In the genomic region with DNA sequence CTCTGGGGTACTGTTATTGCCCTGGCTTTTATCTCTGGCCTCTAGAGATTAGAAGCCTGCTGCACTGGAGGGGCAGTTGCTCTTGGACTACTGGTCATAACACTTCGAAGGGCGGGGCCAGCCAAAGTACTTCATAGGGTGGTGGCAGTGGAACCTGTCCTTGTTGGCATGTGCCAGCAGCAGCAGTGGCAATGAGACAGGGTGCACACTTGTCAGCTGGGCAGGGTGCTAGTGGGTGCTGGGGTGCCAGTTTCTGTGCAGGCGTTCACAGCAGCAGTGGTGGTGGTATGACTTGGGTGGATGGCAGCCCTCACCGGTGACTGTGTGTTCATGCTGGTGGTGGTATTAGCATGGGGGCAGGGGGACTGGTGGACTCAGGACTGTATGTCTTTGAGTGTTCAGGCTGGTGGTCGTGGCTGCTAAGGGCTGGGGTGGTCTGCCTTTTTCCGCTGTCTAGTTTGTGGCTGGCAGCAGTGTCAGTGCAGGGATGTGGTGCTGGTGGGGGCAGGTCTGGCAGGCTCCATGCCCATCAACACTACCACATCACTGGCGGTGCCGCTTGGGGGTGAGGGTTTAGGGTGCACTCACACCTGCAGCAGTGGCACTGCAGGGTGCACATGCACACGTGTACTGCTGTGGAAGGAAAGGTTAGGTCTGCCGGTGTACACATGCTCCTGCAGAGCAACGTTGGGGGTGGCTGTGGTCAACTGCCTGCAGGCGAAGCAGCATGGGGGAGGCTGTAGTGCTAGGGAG, we compare ENCODE assay signal across 20 cellular contexts.
"Had no signal": no experiment of that assay in that cellular context is flagged by ENCODE, and none has a peak within 500 bp of the region (broad histone marks: within the 10 kb centered on the region; RNA-seq: fewer than 3 reads in every experiment).

No MANE protein-coding gene starts in this region.

- H3K4me3 ChIP-seq: colonic mucosa, hepatocyte, neural progenitor cell, pancreas, prostate gland, right lobe of liver, spleen, vagina had no signal

- H3K36me3 ChIP-seq: colonic mucosa, neural progenitor cell, pancreas, prostate gland, right lobe of liver, spleen, vagina had no signal

- H3K27ac Mint-ChIP-seq: mesothelial cell of epicardium; natural killer cell treated with Interleukin-12 subunit alpha and Interleukin-12 subunit beta and Interleukin-15 and Interleukin-18, amount 100 ng/mL, for 72 hours; neural progenitor cell; stimulated activated naive B cell treated with anti-CD40 and anti-IgM and Interleukin-4, amounts not matched to agents 10 μg/mL and 1 μg/mL and 100 μg/mL, for 72 hours; type B pancreatic cell had no signal

- DNase-seq: cerebellar nuclear complex; colonic mucosa; dermis blood vessel endothelial cell; foreskin keratinocyte; left colon; occipital lobe; right lobe of liver; spleen; stimulated activated CD4-positive, alpha-beta T cell treated with anti-CD3 and anti-CD28 coated beads, Interleukin-15, amount 100 ng/mL, for 24 hours; stimulated activated CD4-positive, alpha-beta T cell treated with anti-CD3 and anti-CD28 coated beads, Interleukin-1b, Interleukin-23, amount 100 ng/mL, for 48 hours; stimulated activated CD4-positive, alpha-beta T cell treated with anti-CD3 and anti-CD28 coated beads, Interleukin-4, amount 100 ng/mL, for 24 hours; stimulated activated naive B cell treated with anti-CD40 and anti-IgM and Interleukin-4, amounts not matched to agents 10 μg/mL and 1 μg/mL and 100 μg/mL, for 72 hours had no signal

- H3K4me1 ChIP-seq: colonic mucosa, foreskin keratinocyte, neural progenitor cell, pancreas, prostate gland, right lobe of liver, spleen, vagina had no signal

- ATAC-seq: foreskin keratinocyte; left colon; natural killer cell treated with Interleukin-12 subunit alpha and Interleukin-12 subunit beta and Interleukin-15 and Interleukin-18, amount 100 ng/mL, for 72 hours; pancreas; stimulated activated naive B cell treated with anti-CD40 and anti-IgM and Interleukin-4, amounts not matched to agents 10 μg/mL and 1 μg/mL and 100 μg/mL, for 72 hours had no signal

- H3K4me1 Mint-ChIP-seq: mesothelial cell of epicardium; neural progenitor cell; stimulated activated naive B cell treated with anti-CD40 and anti-IgM and Interleukin-4, amounts not matched to agents 10 μg/mL and 1 μg/mL and 100 μg/mL, for 72 hours had no signal

- H3K27me3 ChIP-seq: colonic mucosa, foreskin keratinocyte, hepatocyte, neural progenitor cell, pancreas, right lobe of liver, spleen, vagina had no signal

- H3K27me3 Mint-ChIP-seq: natural killer cell treated with Interleukin-12 subunit alpha and Interleukin-12 subunit beta and Interleukin-15 and Interleukin-18, amount 100 ng/mL, for 72 hours; stimulated activated naive B cell treated with anti-CD40 and anti-IgM and Interleukin-4, amounts not matched to agents 10 μg/mL and 1 μg/mL and 100 μg/mL, for 72 hours; type B pancreatic cell had no signal

- H3K27ac ChIP-seq: colonic mucosa, foreskin keratinocyte, hepatocyte, neural progenitor cell, pancreas, prostate gland, right lobe of liver, spleen, vagina had no signal

- H3K9me3 ChIP-seq: colonic mucosa, pancreas, prostate gland, right lobe of liver, spleen, vagina had no signal

- H3K4me3 Mint-ChIP-seq: mesothelial cell of epicardium; natural killer cell treated with Interleukin-12 subunit alpha and Interleukin-12 subunit beta and Interleukin-15 and Interleukin-18, amount 100 ng/mL, for 72 hours; neural progenitor cell; stimulated activated naive B cell treated with anti-CD40 and anti-IgM and Interleukin-4, amounts not matched to agents 10 μg/mL and 1 μg/mL and 100 μg/mL, for 72 hours; type B pancreatic cell had no signal

- H3K9me3 Mint-ChIP-seq: mesothelial cell of epicardium, type B pancreatic cell had no signal
